ENCODE assay signal across 14 cellular contexts in the genomic region with DNA sequence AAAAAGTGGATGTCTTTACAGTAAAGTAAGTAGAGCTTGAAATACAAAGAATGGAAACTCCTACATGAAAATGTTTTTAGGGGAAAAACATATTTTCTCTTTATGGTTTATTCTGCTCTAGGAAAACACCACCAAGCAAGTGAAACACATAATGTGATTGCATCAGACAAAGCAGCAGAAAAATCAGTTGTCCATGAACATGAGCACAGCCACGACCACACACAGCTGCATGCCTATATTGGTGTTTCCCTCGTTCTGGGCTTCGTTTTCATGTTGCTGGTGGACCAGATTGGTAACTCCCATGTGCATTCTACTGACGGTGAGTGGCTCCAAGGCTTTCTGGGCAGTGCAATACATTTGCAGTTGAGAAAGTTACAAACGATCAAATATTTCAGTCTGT. TPM values are rescaled to one million over a fixed set of nuclear protein-coding genes. Genes with fewer than 3 reads are reported as not detected.
DNase-seq lines count a peak whose midpoint lies in the region; ATAC-seq, FAIRE-seq and TF ChIP-seq lines count a peak whose summit lies in the region.
"Had no signal": no experiment of that assay in that cellular context is flagged by ENCODE, and none has a peak within 500 bp of the region (broad histone marks: within the 10 kb centered on the region; RNA-seq: fewer than 3 reads in every experiment).

No MANE protein-coding gene starts in this region.

- no peaks in the 10 kb centered on the region for H3F3A ChIP-seq in MM.1S (ENCODE audit: insufficient read depth, low read length)

- ATAC-seq in GM21390 (IDR thresholded peaks at IDR 0.05; ENCODE audit: unreplicated experiment) (peak; percentile 66), HG03442 (IDR thresholded peaks at IDR 0.05; ENCODE audit: unreplicated experiment) (peak; percentile 60)
- no peak for ATAC-seq in CD8-positive, alpha-beta T cell
- ATAC-seq: HepG2 had no signal

- H2AFZ ChIP-seq in MM.1S (ENCODE audit: low read length) = no peak overlapping the region
- H2AFZ ChIP-seq: GM23248 had no signal

- no peaks in the 10 kb centered on the region for H3K9me3 Mint-ChIP-seq in CD8-positive, alpha-beta T cell

- CTCF ChIA-PET in CD8-positive, alpha-beta T cell (lab: Charles Lee) = no interaction called here

- H3K27me3 ChIP-seq in MM.1S (replicated peaks; ENCODE audit: insufficient read depth, low read length) = no peaks in the 10 kb centered on the region
- H3K27me3 ChIP-seq in CD8-positive, alpha-beta T cell (ENCODE audit: insufficient read depth, low read length) = no peaks in the 10 kb centered on the region

- no peak overlapping the region for H3K27ac ChIP-seq in MM.1S (ENCODE audit: low read length)
- no peak overlapping the region for H3K27ac ChIP-seq in CD8-positive, alpha-beta T cell (ENCODE audit: low read depth, low read length)
- H3K27ac ChIP-seq: GM23248 had no signal

- H3K36me3 Mint-ChIP-seq in CD8-positive, alpha-beta T cell = peaks cover 52% of the 10 kb centered on the region

- no peaks in the 10 kb centered on the region for H3K27me3 Mint-ChIP-seq in CD8-positive, alpha-beta T cell (ENCODE audit: low read depth)

- H3K27ac Mint-ChIP-seq in CD8-positive, alpha-beta T cell = no peak overlapping the region

- H3K79me2 ChIP-seq in MM.1S (ENCODE audit: low read length) = no peaks in the 10 kb centered on the region

- TF ChIP-seq CTCF in GM13976 (IDR thresholded peaks at IDR 0.05; ENCODE audit: borderline replicate concordance, control extremely low read depth, extremely low read depth, insufficient read depth, missing control alignments) (no peak), MM.1S (IDR thresholded peaks at IDR 0.05; ENCODE audit: low read length) (no peak)
- no peak for TF ChIP-seq CTCF in CD8-positive, alpha-beta T cell (IDR thresholded peaks at IDR 0.05)

- H3K9ac ChIP-seq in MM.1S (ENCODE audit: low read length) = no peak overlapping the region
- H3K9ac ChIP-seq: GM23248 had no signal

- H3K4me3 ChIP-seq in MM.1S (ENCODE audit: low read length) = no peak overlapping the region
- H3K4me3 ChIP-seq in CD8-positive, alpha-beta T cell (ENCODE audit: low read depth, low read length) = no peak overlapping the region
- H3K4me3 ChIP-seq: GM23248 had no signal

- no peaks in the 10 kb centered on the region for H3K9me2 ChIP-seq in MM.1S (replicated peaks; ENCODE audit: insufficient read depth, low read length)

- no peaks in the 10 kb centered on the region for H3K9me3 ChIP-seq in MM.1S (replicated peaks; ENCODE audit: insufficient read depth, low read length)
- no peaks in the 10 kb centered on the region for H3K9me3 ChIP-seq in CD8-positive, alpha-beta T cell (ENCODE audit: low read length)

- no peaks in the 10 kb centered on the region for H3K4me1 ChIP-seq in MM.1S (ENCODE audit: low read length)
- H3K4me1 ChIP-seq in CD8-positive, alpha-beta T cell (ENCODE audit: insufficient read depth, low read length) = no peaks in the 10 kb centered on the region

- peaks cover 2% of the 10 kb centered on the region for H3K4me1 Mint-ChIP-seq in CD8-positive, alpha-beta T cell (ENCODE audit: low read depth)

- POLR2A ChIA-PET in CD8-positive, alpha-beta T cell (lab: Charles Lee) = no interaction called here

- no peaks in the 10 kb centered on the region for H3K36me3 ChIP-seq in MM.1S (replicated peaks; ENCODE audit: insufficient read depth, low read length)
- peaks cover 6% of the 10 kb centered on the region for H3K36me3 ChIP-seq in CD8-positive, alpha-beta T cell (ENCODE audit: insufficient read depth, low read length)

- intact Hi-C loops in CD8-positive, alpha-beta T cell (cut with DNase I, micrococcal nuclease) = no loop called here

- no peaks in the 10 kb centered on the region for H4K20me1 ChIP-seq in MM.1S (ENCODE audit: insufficient read depth, low read length)

- in situ Hi-C loops in GM13976 (cut with MboI; ENCODE audit: low sequenced_read_pairs, unreplicated experiment) = no loop called here

- peak; percentile 63 for DNase-seq in GM13976 (ENCODE audit: low spot score)
- DNase-seq in dedifferentiated amniotic fluid mesenchymal stem cell (ENCODE audit: extremely low spot score) = peak; percentile 21
- DNase-seq in MM.1S = no peak
- no peak for DNase-seq in CD8-positive, alpha-beta T cell
- DNase-seq in RCC 7860 (ENCODE audit: low spot score) = no peak
- no peak for DNase-seq in medulla oblongata (ENCODE audit: extremely low spot score)
- DNase-seq: cortex of kidney; GM23248; head of caudate nucleus; NCI-H345; stimulated activated CD4-positive, alpha-beta T cell treated with anti-CD3 and anti-CD28 coated beads, Interleukin-12 subunit alpha, Interleukin-12 subunit beta, amount 100 ng/mL, for 4 hours had no signal

- no peak overlapping the region for H3K4me3 Mint-ChIP-seq in CD8-positive, alpha-beta T cell

- FAIRE-seq in RCC 7860 (lab: Jason Lieb, UNC) = no peak
- FAIRE-seq: HepG2 had no signal

- no peak overlapping the region for H3K4me2 ChIP-seq in MM.1S (ENCODE audit: low read depth, low read length)

RNA-seq across cellular contexts. Expression of a gene that starts 42.6 kb away (rescaled TPM):
- total RNA-seq in CD8-positive, alpha-beta T cell = under 1 TPM; 0.28 to 0.46 TPM
- total RNA-seq: GM23248, HepG2 had no signal

RNA-seq across cellular contexts. Expression of a gene that starts 43.5 kb away (rescaled TPM):
- total RNA-seq in CD8-positive, alpha-beta T cell = 10 to 100 TPM; 15.8 to 18.5 TPM

RNA-seq across cellular contexts. Expression of a gene that starts 43.8 kb away (rescaled TPM):
- 10 to 100 TPM; 95.6 to 97.2 TPM for total RNA-seq in CD8-positive, alpha-beta T cell

Comparison
In these comparisons a context has a peak if more than half of its experiments do, and no peak if none do; other contexts are left out.
1. DNase-seq: peak in GM13976 (single experiment) and dedifferentiated amniotic fluid mesenchymal stem cell (single experiment); none in MM.1S (single experiment), CD8-positive, alpha-beta T cell (0 of 7), RCC 7860 (single experiment) and medulla oblongata (single experiment).